ENCODE assay signal across 8 cellular contexts in the genomic region with DNA sequence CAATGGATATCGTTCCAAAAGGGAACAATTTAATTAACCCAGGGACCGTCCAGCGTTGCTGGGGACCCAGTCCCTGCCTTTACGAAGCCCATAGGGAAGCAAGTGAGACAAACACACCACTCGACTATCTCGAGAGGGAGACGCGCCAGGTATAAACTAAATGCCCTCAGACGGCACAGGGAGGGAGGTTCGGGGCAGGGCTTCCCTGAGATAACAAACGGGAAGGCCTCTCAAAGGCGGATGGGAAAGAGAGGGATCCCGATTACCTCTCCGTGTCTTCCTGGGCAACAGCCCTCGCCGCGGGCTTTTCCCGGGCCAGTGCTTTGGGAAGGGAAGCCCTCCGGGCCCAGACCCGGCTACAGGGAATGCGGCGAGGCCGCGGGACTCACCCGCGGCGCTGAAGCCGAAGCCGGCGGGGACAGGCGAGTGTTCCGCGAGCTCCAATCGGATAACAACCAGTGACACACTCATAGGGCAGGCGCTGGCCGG. TPM values are rescaled to one million over a fixed set of nuclear protein-coding genes. Genes with fewer than 3 reads are reported as not detected.
DNase-seq lines count a peak whose midpoint lies in the region; ATAC-seq and TF ChIP-seq lines count a peak whose summit lies in the region.

No MANE protein-coding gene starts in this region.

- no peak overlapping the region for H2BK15ac ChIP-seq in H9 (ENCODE audit: low read depth, low read length)

- H4K8ac ChIP-seq in H9 (replicated peaks; ENCODE audit: insufficient read length, low read depth, low read length) = no peak overlapping the region

- CTCF ChIA-PET in GM10248 (lab: Yijun Ruan, JAX) = interaction anchor here (0.7 to 2.8 kb wide), 8 partner anchors 10 to 288 kb away, joined by 3 to 20 read pairs (median 3); no protein-coding TSS in a partner anchor
- CTCF ChIA-PET in OCI-LY7 (lab: Charles Lee; ENCODE audit: unreplicated experiment) = interaction anchor here (1.1 kb wide), 1 partner anchor 127 kb away, joined by 3 read pairs; no protein-coding TSS in a partner anchor

- H4K5ac ChIP-seq in H9 (ENCODE audit: insufficient read length, low read depth, low read length) = no peak overlapping the region

- H2BK5ac ChIP-seq in H9 (ENCODE audit: insufficient read length, low read length) = no peak overlapping the region

- no peak overlapping the region for H2AK5ac ChIP-seq in H9 (ENCODE audit: insufficient read length, low read length)

- no peak overlapping the region for H3K4ac ChIP-seq in H9 (ENCODE audit: low read depth, low read length)

- H3K9me3 Mint-ChIP-seq in H9 (no peaks in the 10 kb centered on the region), natural killer cell (no peaks in the 10 kb centered on the region)
- H3K9me3 Mint-ChIP-seq in effector memory CD8-positive, alpha-beta T cell = no peaks in the 10 kb centered on the region

- H3K27ac ChIP-seq in H9 (ENCODE audit: insufficient read length, low read depth, low read length) (no peak overlapping the region), OCI-LY7 (ENCODE audit: low read depth, low read length, poor library complexity, severe bottlenecking) (peak overlapping the region; percentile 63)

- no peaks in the 10 kb centered on the region for H3K9me2 ChIP-seq in OCI-LY7 (ENCODE audit: insufficient read depth, low read length)

- H3K27me3 ChIP-seq in H9 (ENCODE audit: insufficient read depth, low read length) = no peaks in the 10 kb centered on the region

- H3K4me3 ChIP-seq in OCI-LY7 (ENCODE audit: low read depth, low read length, poor library complexity, severe bottlenecking) = peak overlapping the region; percentile 79

- DNase-seq in GM10248 (ENCODE audit: extremely low spot score) (peak; percentile 34), H9 (no peak), OCI-LY7 (ENCODE audit: low spot score) (peak; percentile 17), natural killer cell (no peak), pons (ENCODE audit: low spot score) (no peak), ecto neural progenitor cell (ENCODE audit: low spot score) (no peak)
- DNase-seq in effector memory CD8-positive, alpha-beta T cell = peak in 1 of 3 experiments; percentile 8

- H3K4me2 ChIP-seq in H9 (ENCODE audit: insufficient read depth, insufficient read length, low read length) (peak overlapping the region; percentile 91), OCI-LY7 (ENCODE audit: low read length) (peak overlapping the region; percentile 97)

- H3K9ac ChIP-seq in H9 (ENCODE audit: extremely low read depth, insufficient read length, low read length) = peak overlapping the region; percentile 94

- H2BK120ac ChIP-seq in H9 (ENCODE audit: low read depth, low read length, poor library complexity, severe bottlenecking) = no peak overlapping the region

- intact Hi-C loops in OCI-LY7 (cut with micrococcal nuclease; ENCODE audit: unreplicated experiment) (loop anchor here (10.0 kb wide), 1 partner anchor 281 kb away; a partner anchor contains a TSS), natural killer cell (cut with micrococcal nuclease) (no loop called here)

- no peak overlapping the region for H2AFZ ChIP-seq in H9 (ENCODE audit: low read length)
- peak overlapping the region; percentile 52 for H2AFZ ChIP-seq in OCI-LY7 (ENCODE audit: low read length)

- no peaks in the 10 kb centered on the region for H3K23me2 ChIP-seq in H9 (ENCODE audit: insufficient read length, low read depth, low read length, poor library complexity, severe bottlenecking)

- H3K14ac ChIP-seq in H9 (ENCODE audit: insufficient read depth, low read length) = peak overlapping the region; percentile 61

- no peaks in the 10 kb centered on the region for H3K79me1 ChIP-seq in H9 (ENCODE audit: insufficient read depth, low read depth, low read length, poor library complexity, severe bottlenecking)

- no peak overlapping the region for H3K56ac ChIP-seq in H9 (ENCODE audit: insufficient read length, low read depth, low read length)

- H3K4me3 Mint-ChIP-seq in H9 (peak overlapping the region; percentile 94 to 98), natural killer cell (peak overlapping the region; percentile 92)
- peak overlapping the region; percentile 98 to 99 for H3K4me3 Mint-ChIP-seq in effector memory CD8-positive, alpha-beta T cell

- TF ChIP-seq CTCF in GM10248 (IDR thresholded peaks at IDR 0.05; ENCODE audit: control extremely low read depth, extremely low read depth, low read depth, missing control alignments) (no peak), H9 (conservative IDR thresholded peaks at IDR 0.05) (no peak), OCI-LY7 (conservative IDR thresholded peaks at IDR 0.05; ENCODE audit: low read length) (no peak), natural killer cell (IDR thresholded peaks at IDR 0.05) (no peak)

- H3K4me1 Mint-ChIP-seq in H9 (peaks cover 9 to 20% of the 10 kb centered on the region in 2 experiments), natural killer cell (peaks cover 35 to 47% of the 10 kb centered on the region in 2 donors)
- H3K4me1 Mint-ChIP-seq in effector memory CD8-positive, alpha-beta T cell (ENCODE audit: low read depth in 2 of 2) = peaks cover 33% of the 10 kb centered on the region in 2 donors

- peaks cover 8 to 31% (median 28%) of the 10 kb centered on the region in 3 experiments; a peak in 6 of 7 replicates for H3K36me3 Mint-ChIP-seq in H9 (ENCODE audit: insufficient read depth in 1 of 3, low read depth in 3 of 3)
- H3K36me3 Mint-ChIP-seq in effector memory CD8-positive, alpha-beta T cell (ENCODE audit: insufficient read depth) = peaks cover 46% of the 10 kb centered on the region
- peaks cover 11% of the 10 kb centered on the region for H3K36me3 Mint-ChIP-seq in natural killer cell

- H3K27ac Mint-ChIP-seq in H9 (peak overlapping the region; percentile 93 to 97 (median 97)), natural killer cell (peak overlapping the region; percentile 91 to 96)
- H3K27ac Mint-ChIP-seq in effector memory CD8-positive, alpha-beta T cell = peak overlapping the region; percentile 98 to 99

- H3K27me3 Mint-ChIP-seq in H9 (ENCODE audit: low read depth) (no peaks in the 10 kb centered on the region), natural killer cell (ENCODE audit: low read depth in 2 of 2) (no peaks in the 10 kb centered on the region)
- H3K27me3 Mint-ChIP-seq in effector memory CD8-positive, alpha-beta T cell = no peaks in the 10 kb centered on the region

- POLR2A ChIA-PET in GM10248 (lab: Yijun Ruan, JAX) (interaction anchor here (0.6 kb wide), 3 partner anchors 48 to 755 kb away, joined by 4 to 6 read pairs (median 4); no protein-coding TSS in a partner anchor), OCI-LY7 (lab: Charles Lee) (interaction anchor here (0.6 to 1.4 kb wide), 10 partner anchors 9 to 565 kb away, joined by 3 to 5 read pairs (median 3); no protein-coding TSS in a partner anchor)

- peaks cover 31% of the 10 kb centered on the region for H3K36me3 ChIP-seq in OCI-LY7 (ENCODE audit: insufficient read depth, low read length)

- H4K20me1 ChIP-seq in H9 (ENCODE audit: control insufficient read depth, insufficient read depth, insufficient read length) (no peaks in the 10 kb centered on the region), OCI-LY7 (ENCODE audit: insufficient read depth, low read length) (peaks cover 11% of the 10 kb centered on the region; the same call in 1 of the 2 replicates)

- H3K79me2 ChIP-seq in H9 (ENCODE audit: insufficient read depth, low read length) = peaks cover 12% of the 10 kb centered on the region
- H3K79me2 ChIP-seq in OCI-LY7 (ENCODE audit: insufficient read depth, low read depth, low read length) = peaks cover 34% of the 10 kb centered on the region

- no peak overlapping the region for H3T11ph ChIP-seq in H9 (ENCODE audit: low read length)

- H3K23ac ChIP-seq in H9 (ENCODE audit: insufficient read length, low read depth, low read length) = no peak overlapping the region

- BruUV-seq in OCI-LY7 (replicated peaks; lab: Mats Ljungman, UMichigan) = TSS peak; percentile 64

- no peak overlapping the region for H4K91ac ChIP-seq in H9 (ENCODE audit: insufficient read length, low read depth, low read length)

- H2BK12ac ChIP-seq in H9 (ENCODE audit: insufficient read length, low read depth, low read length) = no peak overlapping the region

- no peak overlapping the region for H2BK20ac ChIP-seq in H9 (ENCODE audit: low read depth, low read length, poor library complexity, severe bottlenecking)

- no peaks in the 10 kb centered on the region for H3K9me3 ChIP-seq in H9 (ENCODE audit: control insufficient read depth, low read depth, low read length)
- H3K9me3 ChIP-seq in OCI-LY7 (ENCODE audit: low read length) = no peaks in the 10 kb centered on the region

- H3K4me1 ChIP-seq in H9 (ENCODE audit: insufficient read depth, low read length) = no peaks in the 10 kb centered on the region
- H3K4me1 ChIP-seq in OCI-LY7 (ENCODE audit: insufficient read depth, low read length, poor library complexity, severe bottlenecking) = peaks cover 24% of the 10 kb centered on the region

- ATAC-seq in effector memory CD8-positive, alpha-beta T cell (replicated peaks) = peak; percentile 6
- ATAC-seq in natural killer cell = peak in 2 of 3 donors; percentile 1 to 2
- ATAC-seq in GM19324 (IDR thresholded peaks at IDR 0.05; ENCODE audit: low FRiP score, unreplicated experiment) = no peak

- no peak overlapping the region for H3K18ac ChIP-seq in H9 (ENCODE audit: insufficient read length, low read depth, low read length)

- WGBS in H9 (ENCODE audit: extremely low coverage, insufficient read length, low lambda C conversion rate) = no CpG with 5 or more reads among the region's 36 CpGs

RNA-seq across cellular contexts. Expression of a gene that starts 0.4 kb away (rescaled TPM):
- total RNA-seq in H9 (2021) (23.4 and 25.0 TPM in 2 replicates), OCI-LY7 (2022) (19.7 and 22.7 TPM in 2 replicates), natural killer cell (10 to 100 TPM; 24.6 to 28.8 (median 27.8) TPM)
- total RNA-seq in OCI-LY7 (2014; rRNA removed; shearing (Covaris generic)) = 14.2 and 15.4 TPM in 2 replicates

RNA-seq across cellular contexts. Expression of a gene that starts 0.5 kb away (rescaled TPM):
- 24.3 and 25.7 TPM in 2 replicates for total RNA-seq in H9 (2021)
- 13.1 and 15.0 TPM in 2 replicates for total RNA-seq in OCI-LY7 (2014; rRNA removed; shearing (Covaris generic))
- 33.1 and 35.3 TPM in 2 replicates for total RNA-seq in OCI-LY7 (2022)
- 10 to 100 TPM; 19.0 to 29.0 (median 27.0) TPM for total RNA-seq in natural killer cell

Comparison
In these comparisons a context has a peak if more than half of its experiments do, and no peak if none do; other contexts are left out.
1. DNase-seq: peak in GM10248 (single experiment) and OCI-LY7 (single experiment); none in H9 (single experiment), natural killer cell (single experiment), pons (single experiment) and ecto neural progenitor cell (single experiment).
2. Peak in every context shown above with its lines, with median percentiles within 50 percentile points of each other: H3K27ac Mint-ChIP-seq and H3K4me3 Mint-ChIP-seq.